In the genomic region with DNA sequence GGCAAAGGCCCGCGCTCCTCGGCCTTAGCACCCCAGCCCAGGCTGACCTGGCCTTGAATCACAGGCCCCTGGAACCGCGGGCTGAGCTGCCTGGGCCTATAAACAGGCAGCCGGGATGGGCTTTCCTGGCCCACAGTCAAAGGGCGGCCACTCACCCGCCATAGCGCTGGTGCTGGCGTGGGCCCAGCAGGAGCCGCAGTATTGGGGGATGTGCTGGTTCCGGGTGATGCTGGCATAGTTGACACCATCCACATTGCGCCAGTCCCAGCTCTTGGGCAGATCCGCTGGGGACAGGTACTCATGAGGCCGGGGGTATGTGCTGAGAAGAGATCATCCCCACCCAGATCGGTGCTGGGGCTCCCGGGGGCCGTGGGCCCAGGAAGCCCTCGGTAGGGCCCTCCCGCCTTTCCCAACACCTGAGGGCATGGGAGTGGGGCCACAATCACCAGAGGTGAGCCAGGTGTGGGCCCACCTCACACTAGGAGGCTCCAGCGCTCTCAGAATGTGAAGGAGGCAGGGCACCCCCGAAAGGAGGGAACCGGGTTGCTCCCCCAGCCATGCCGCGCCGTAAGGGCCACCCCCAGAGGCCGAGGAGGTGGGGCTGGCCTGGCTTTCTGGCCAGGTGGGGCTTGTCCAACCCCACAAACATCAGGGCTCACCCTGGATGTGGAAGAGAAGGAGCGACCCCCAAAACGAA, we compare ENCODE assay signal across 8 cellular contexts. TPM values are rescaled to one million over a fixed set of nuclear protein-coding genes. Genes with fewer than 3 reads are reported as not detected.
A peak's percentile ranks its signal among the peaks of the same experiment; 100 is the strongest.
DNase-seq lines count a peak whose midpoint lies in the region; ATAC-seq and TF ChIP-seq lines count a peak whose summit lies in the region.

No MANE protein-coding gene starts in this region.

- DNase-seq in EL (peak; percentile 30), Panc1 (ENCODE audit: low read depth, low spot score) (no peak), epithelial cell of proximal tubule (ENCODE audit: low read depth) (no peak), NCI-H446 treated with DMSO at 0.1 percent for 48 hours (lab: John Stamatoyannopoulos, UW) (no peak), ACHN (no peak), HEK293T (ENCODE audit: extremely low spot score) (no peak)
- DNase-seq in natural killer cell treated with Interleukin-12 subunit alpha and Interleukin-12 subunit beta and Interleukin-15 and Interleukin-18, amount 100 ng/mL, for 72 hours (ENCODE audit: low spot score), result no peak

- peaks cover 16% of the 10 kb centered on the region for H3K4me1 ChIP-seq in Panc1 (ENCODE audit: control insufficient read depth, insufficient read depth, low read length)

- H3K4me3 ChIP-seq in Panc1 (ENCODE audit: low read depth in 2 of 2, low read length in 2 of 2) (peak overlapping the region; percentile 58 to 73), epithelial cell of proximal tubule (ENCODE audit: low read depth, low read length) (peak overlapping the region; percentile 85)

- H3K9me3 ChIP-seq in Panc1 (ENCODE audit: control insufficient read depth, insufficient read depth, low read depth, low read length), result no peaks in the 10 kb centered on the region

- no peaks in the 10 kb centered on the region for H3K36me3 ChIP-seq in Panc1 (ENCODE audit: control insufficient read depth, insufficient read depth, low read length)

- H3K27ac ChIP-seq in Panc1 (ENCODE audit: low read length), result peak overlapping the region; percentile 86

- POLR2A ChIA-PET in Panc1 (lab: Charles Lee), result no interaction called here
- POLR2A ChIA-PET in HEK293T (lab: Yijun Ruan, JAX), result no interaction called here

- no peaks in the 10 kb centered on the region for H3K27me3 Mint-ChIP-seq in natural killer cell treated with Interleukin-12 subunit alpha and Interleukin-12 subunit beta and Interleukin-15 and Interleukin-18, amount 100 ng/mL, for 72 hours

- H3K27ac Mint-ChIP-seq in natural killer cell treated with Interleukin-12 subunit alpha and Interleukin-12 subunit beta and Interleukin-15 and Interleukin-18, amount 100 ng/mL, for 72 hours, result peak overlapping the region; percentile 62 to 86

- peaks cover 33 to 35% of the 10 kb centered on the region in 2 donors for H3K4me1 Mint-ChIP-seq in natural killer cell treated with Interleukin-12 subunit alpha and Interleukin-12 subunit beta and Interleukin-15 and Interleukin-18, amount 100 ng/mL, for 72 hours (ENCODE audit: low read depth in 2 of 2)

- in situ Hi-C loops in Panc1 (cut with HindIII; ENCODE audit: low pct_unique_long_range_greater_than_20kb, low sequenced_read_pairs) (no loop called here), ACHN (cut with HindIII; ENCODE audit: low pct_ligation_motif_present, low pct_unique_long_range_greater_than_20kb, low sequenced_read_pairs) (no loop called here)

- peak; percentile 18 for ATAC-seq in Panc1
- ATAC-seq in natural killer cell treated with Interleukin-12 subunit alpha and Interleukin-12 subunit beta and Interleukin-15 and Interleukin-18, amount 100 ng/mL, for 72 hours, result no peak
- no peak for ATAC-seq in HG02759 (IDR thresholded peaks at IDR 0.05; ENCODE audit: unreplicated experiment)

- TF ChIP-seq CTCF in Panc1 (IDR thresholded peaks at IDR 0.05) (no peak), epithelial cell of proximal tubule (conservative IDR thresholded peaks at IDR 0.05; ENCODE audit: low read depth, low read length) (no peak)

- CTCF ChIA-PET in Panc1 (lab: Charles Lee), result no interaction called here
- CTCF ChIA-PET in HEK293T (lab: Yijun Ruan, JAX), result no interaction called here

- H3K36me3 Mint-ChIP-seq in natural killer cell treated with Interleukin-12 subunit alpha and Interleukin-12 subunit beta and Interleukin-15 and Interleukin-18, amount 100 ng/mL, for 72 hours, result no peaks in the 10 kb centered on the region

- BruUV-seq in Panc1 (replicated peaks; lab: Mats Ljungman, UMichigan), result no TSS peak

- peak overlapping the region; percentile 79 for H3K4me3 Mint-ChIP-seq in natural killer cell treated with Interleukin-12 subunit alpha and Interleukin-12 subunit beta and Interleukin-15 and Interleukin-18, amount 100 ng/mL, for 72 hours

- H3K9me3 Mint-ChIP-seq in natural killer cell treated with Interleukin-12 subunit alpha and Interleukin-12 subunit beta and Interleukin-15 and Interleukin-18, amount 100 ng/mL, for 72 hours, result no peaks in the 10 kb centered on the region

- H3K27me3 ChIP-seq in Panc1 (ENCODE audit: control insufficient read depth, insufficient read depth, low read length), result no peaks in the 10 kb centered on the region

- intact Hi-C loops in Panc1 (cut with micrococcal nuclease; ENCODE audit: unreplicated experiment), result no loop called here

TF ChIP-seq in HEK293T, 16 proteins besides CTCF, POLR2A, EP300 and RAD21:
- TF ChIP-seq ARNT (IDR thresholded peaks at IDR 0.05) (no peak), SP1 (IDR thresholded peaks at IDR 0.05) (no peak), TARDBP (IDR thresholded peaks at IDR 0.05) (no peak), NFRKB (IDR thresholded peaks at IDR 0.05) (no peak), L3MBTL2 (conservative IDR thresholded peaks at IDR 0.05) (no peak), LEF1 (IDR thresholded peaks at IDR 0.05; ENCODE audit: borderline replicate concordance) (no peak), ZNF384 (IDR thresholded peaks at IDR 0.05) (no peak), FOXA1 (IDR thresholded peaks at IDR 0.05) (no peak), ELF4 (IDR thresholded peaks at IDR 0.05) (no peak), FOXM1 (IDR thresholded peaks at IDR 0.05; ENCODE audit: borderline replicate concordance) (no peak), BHLHE40 (IDR thresholded peaks at IDR 0.05; ENCODE audit: borderline replicate concordance) (no peak), FOXK2 (IDR thresholded peaks at IDR 0.05) (no peak), HDGF (IDR thresholded peaks at IDR 0.05; ENCODE audit: borderline replicate concordance) (no peak), CTBP1 (IDR thresholded peaks at IDR 0.05; ENCODE audit: borderline replicate concordance) (no peak)
- TF ChIP-seq, protein P1, sequence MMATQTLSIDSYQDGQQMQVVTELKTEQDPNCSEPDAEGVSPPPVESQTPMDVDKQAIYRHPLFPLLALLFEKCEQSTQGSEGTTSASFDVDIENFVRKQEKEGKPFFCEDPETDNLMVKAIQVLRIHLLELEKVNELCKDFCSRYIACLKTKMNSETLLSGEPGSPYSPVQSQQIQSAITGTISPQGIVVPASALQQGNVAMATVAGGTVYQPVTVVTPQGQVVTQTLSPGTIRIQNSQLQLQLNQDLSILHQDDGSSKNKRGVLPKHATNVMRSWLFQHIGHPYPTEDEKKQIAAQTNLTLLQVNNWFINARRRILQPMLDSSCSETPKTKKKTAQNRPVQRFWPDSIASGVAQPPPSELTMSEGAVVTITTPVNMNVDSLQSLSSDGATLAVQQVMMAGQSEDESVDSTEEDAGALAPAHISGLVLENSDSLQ (IDR thresholded peaks at IDR 0.05), result no peak

RNA-seq across cellular contexts. Expression of a gene that starts 0.7 kb away (rescaled TPM):
- total RNA-seq in Panc1 (2021; ENCODE audit: unreplicated experiment) (113 TPM), epithelial cell of proximal tubule (98.1 and 109 TPM in 2 replicates)
- polyA plus RNA-seq in Panc1 (2012; ENCODE audit: insufficient read length), result 220 TPM
- 10 to 100 TPM; 19.2 to 32.8 TPM for total RNA-seq in natural killer cell treated with Interleukin-12 subunit alpha and Interleukin-12 subunit beta and Interleukin-15 and Interleukin-18, amount 100 ng/mL, for 72 hours

RNA-seq across cellular contexts. Expression of a gene that starts 12.9 kb away (rescaled TPM):
- total RNA-seq in Panc1 (2021; ENCODE audit: unreplicated experiment), result not detected
- polyA plus RNA-seq in Panc1 (2012; ENCODE audit: insufficient read length), result 0.11 TPM
- not detected in 2 replicates for total RNA-seq in epithelial cell of proximal tubule
- not detected for total RNA-seq in natural killer cell treated with Interleukin-12 subunit alpha and Interleukin-12 subunit beta and Interleukin-15 and Interleukin-18, amount 100 ng/mL, for 72 hours

RNA-seq across cellular contexts. Expression of a gene that starts 25.3 kb away (rescaled TPM):
- total RNA-seq in Panc1 (2021; ENCODE audit: unreplicated experiment) (108 TPM), epithelial cell of proximal tubule (52.4 and 83.1 TPM in 2 replicates)
- 131 TPM for polyA plus RNA-seq in Panc1 (2012; ENCODE audit: insufficient read length)
- total RNA-seq in natural killer cell treated with Interleukin-12 subunit alpha and Interleukin-12 subunit beta and Interleukin-15 and Interleukin-18, amount 100 ng/mL, for 72 hours, result 100 to 1,000 TPM in 1 of 2 donors, 10 to 100 TPM in 1; 89.1 to 106 TPM

RNA-seq across cellular contexts. Expression of a gene that starts 25.8 kb away (rescaled TPM):
- total RNA-seq in Panc1 (2021; ENCODE audit: unreplicated experiment) (90.6 TPM), epithelial cell of proximal tubule (31.9 and 46.4 TPM in 2 replicates)
- polyA plus RNA-seq in Panc1 (2012; ENCODE audit: insufficient read length), result 203 TPM
- 10 to 100 TPM; 62.2 to 72.3 TPM for total RNA-seq in natural killer cell treated with Interleukin-12 subunit alpha and Interleukin-12 subunit beta and Interleukin-15 and Interleukin-18, amount 100 ng/mL, for 72 hours

RNA-seq across cellular contexts. Expression of a gene that starts 36.3 kb away (rescaled TPM):
- total RNA-seq in Panc1 (2021; ENCODE audit: unreplicated experiment) (131 TPM), epithelial cell of proximal tubule (75.7 and 76.3 TPM in 2 replicates)
- polyA plus RNA-seq in Panc1 (2012; ENCODE audit: insufficient read length), result 108 TPM
- total RNA-seq in natural killer cell treated with Interleukin-12 subunit alpha and Interleukin-12 subunit beta and Interleukin-15 and Interleukin-18, amount 100 ng/mL, for 72 hours, result 10 to 100 TPM; 82.8 to 89.0 TPM
